ENCODE assay signal across 13 cellular contexts in genomic region chr5:251016-251415, GRCh38. TPM values are rescaled to one million over a fixed set of nuclear protein-coding genes. Genes with fewer than 3 reads are reported as not detected.
DNase-seq lines count a peak whose midpoint lies in the region; ATAC-seq and TF ChIP-seq lines count a peak whose summit lies in the region.
"Not testable (repeated sequence)": the region's sequence is repeated elsewhere in the genome, so short reads cannot be mapped to it uniquely, and the experiment has no call there.
"Had no signal": no experiment of that assay in that cellular context is flagged by ENCODE, and none has a peak within 500 bp of the region (broad histone marks: within the 10 kb centered on the region; RNA-seq: fewer than 3 reads in every experiment).

No MANE protein-coding gene starts in this region.

- H3K9me3 Mint-ChIP-seq in activated CD4-positive, alpha-beta memory T cell treated with anti-CD3 and anti-CD28 coated beads, Interleukin-2, amount 10 ng/mL, durations not matched to agents 7 days and 5 days: not testable (repeated sequence)

- H3K9ac ChIP-seq in BLaER1 treated with 17β-estradiol and CSF1 and Interleukin-3, amounts not matched to agents 10 nM and 100 nM: not testable (repeated sequence)
- H3K9ac ChIP-seq in Loucy (ENCODE audit: low read depth, low read length, poor library complexity, severe bottlenecking): peak overlapping the region; percentile 78

- intact Hi-C loops in Right ventricle myocardium inferior (cut with DNase I); mucosa of descending colon (cut with DNase I, micrococcal nuclease): not testable (repeated sequence)

- not testable (repeated sequence) for H3K4me3 Mint-ChIP-seq in activated CD4-positive, alpha-beta memory T cell treated with anti-CD3 and anti-CD28 coated beads, Interleukin-2, amount 10 ng/mL, durations not matched to agents 7 days and 5 days

- TF ChIP-seq CTCF in Loucy (conservative IDR thresholded peaks at IDR 0.05; ENCODE audit: low read length); RWPE2 (IDR thresholded peaks at IDR 0.05; ENCODE audit: poor library complexity, severe bottlenecking); mucosa of descending colon (IDR thresholded peaks at IDR 0.05): not testable (repeated sequence)

- H3K27ac Mint-ChIP-seq in activated CD4-positive, alpha-beta memory T cell treated with anti-CD3 and anti-CD28 coated beads, Interleukin-2, amount 10 ng/mL, durations not matched to agents 7 days and 5 days: peak overlapping the region; percentile 54

- not testable (repeated sequence) for H3K9me2 ChIP-seq in Loucy (replicated peaks; ENCODE audit: low read depth, low read length)

- CTCF ChIA-PET in activated CD4-positive, alpha-beta memory T cell treated with anti-CD3 and anti-CD28 coated beads, Interleukin-2, amount 10 ng/mL, durations not matched to agents 7 days and 5 days (lab: Charles Lee): not testable (repeated sequence)

- H3K36me3 ChIP-seq in BLaER1 treated with 17β-estradiol and CSF1 and Interleukin-3, amounts not matched to agents 10 nM and 100 nM: peaks cover 65 to 98% (median 88%) of the 10 kb centered on the region in 11 experiments
- H3K36me3 ChIP-seq in Loucy (ENCODE audit: insufficient read depth, low read length): peaks cover 64% of the 10 kb centered on the region
- H3K36me3 ChIP-seq in RWPE2 (ENCODE audit: low read depth): peaks cover 47% of the 10 kb centered on the region
- peaks cover 15% of the 10 kb centered on the region for H3K36me3 ChIP-seq in mucosa of descending colon (ENCODE audit: low read depth)

- peaks cover 5 to 26% (median 18%) of the 10 kb centered on the region in 10 experiments; a peak in 19 of 20 replicates for H3K4me1 ChIP-seq in BLaER1 treated with 17β-estradiol and CSF1 and Interleukin-3, amounts not matched to agents 10 nM and 100 nM
- peaks cover 54% of the 10 kb centered on the region for H3K4me1 ChIP-seq in Loucy (ENCODE audit: insufficient read depth, low read length, poor library complexity, severe bottlenecking)
- not testable (repeated sequence) for H3K4me1 ChIP-seq in RWPE2 (ENCODE audit: insufficient read depth, poor library complexity, severe bottlenecking); mucosa of descending colon (ENCODE audit: low read depth)

- H3F3A ChIP-seq in Loucy (ENCODE audit: low read depth): peaks cover 21% of the 10 kb centered on the region

- H3K79me2 ChIP-seq in Loucy (ENCODE audit: insufficient read depth, low read length): not testable (repeated sequence)

- not testable (repeated sequence) for H2AFZ ChIP-seq in Loucy (ENCODE audit: low read length)

- H3K4me2 ChIP-seq in BLaER1 treated with 17β-estradiol and CSF1 and Interleukin-3, amounts not matched to agents 10 nM and 100 nM: peak overlapping the region in 8 of 11 experiments; percentile 12 to 71 (median 48); a peak in 12 of 22 replicates
- peak overlapping the region; percentile 66 for H3K4me2 ChIP-seq in Loucy (ENCODE audit: low read depth, low read length, poor library complexity, severe bottlenecking)

- H3K27ac ChIP-seq in BLaER1 treated with 17β-estradiol and CSF1 and Interleukin-3, amounts not matched to agents 10 nM and 100 nM: 0 out of 22 replicates have a peak overlapping the region, but pooled peaks of 1 of the 11 experiments have one; percentile 65
- peak overlapping the region; percentile 97 for H3K27ac ChIP-seq in RWPE2 (ENCODE audit: poor library complexity, severe bottlenecking)

- POLR2A ChIA-PET in activated CD4-positive, alpha-beta memory T cell treated with anti-CD3 and anti-CD28 coated beads, Interleukin-2, amount 10 ng/mL, durations not matched to agents 7 days and 5 days (lab: Charles Lee): not testable (repeated sequence)

- not testable (repeated sequence) for H4K20me1 ChIP-seq in BLaER1 treated with 17β-estradiol and CSF1 and Interleukin-3, amounts not matched to agents 10 nM and 100 nM; Loucy (ENCODE audit: insufficient read depth, low read length, poor library complexity, severe bottlenecking)

- ATAC-seq in RWPE2 (ENCODE audit: low read depth): peak; percentile 30; the same call in 1 of the 3 replicates
- peak; percentile 28 for ATAC-seq in Right ventricle myocardium inferior
- ATAC-seq in mucosa of descending colon: peak; percentile 10

- DNase-seq in RWPE2 (ENCODE audit: low spot score); activated CD4-positive, alpha-beta memory T cell treated with anti-CD3 and anti-CD28 coated beads, Interleukin-2, amount 10 ng/mL, durations not matched to agents 7 days and 5 days; Right ventricle myocardium inferior (ENCODE audit: missing footprints); mucosa of descending colon: not testable (repeated sequence)

- not testable (repeated sequence) for H3K27me3 Mint-ChIP-seq in activated CD4-positive, alpha-beta memory T cell treated with anti-CD3 and anti-CD28 coated beads, Interleukin-2, amount 10 ng/mL, durations not matched to agents 7 days and 5 days

- H3K27me3 ChIP-seq in BLaER1 treated with 17β-estradiol and CSF1 and Interleukin-3, amounts not matched to agents 10 nM and 100 nM; Loucy (ENCODE audit: insufficient read depth, low read length, poor library complexity, severe bottlenecking); RWPE2 (ENCODE audit: insufficient read depth, poor library complexity, severe bottlenecking): not testable (repeated sequence)

- H3K4me3 ChIP-seq in BLaER1 treated with 17β-estradiol and CSF1 and Interleukin-3, amounts not matched to agents 10 nM and 100 nM; Loucy (ENCODE audit: low read length, poor library complexity, severe bottlenecking); RWPE2 (ENCODE audit: severe bottlenecking); mucosa of descending colon: not testable (repeated sequence)

- H3K36me3 Mint-ChIP-seq in activated CD4-positive, alpha-beta memory T cell treated with anti-CD3 and anti-CD28 coated beads, Interleukin-2, amount 10 ng/mL, durations not matched to agents 7 days and 5 days (ENCODE audit: low read depth): peaks cover 73% of the 10 kb centered on the region

- peaks cover 17 to 67% (median 51%) of the 10 kb centered on the region in 11 experiments for H3K9me3 ChIP-seq in BLaER1 treated with 17β-estradiol and CSF1 and Interleukin-3, amounts not matched to agents 10 nM and 100 nM (replicated peaks in 1 of 11)
- H3K9me3 ChIP-seq in Loucy (ENCODE audit: insufficient read depth, low read depth, low read length): peaks cover 26% of the 10 kb centered on the region; the same call in 1 of the 2 replicates
- not testable (repeated sequence) for H3K9me3 ChIP-seq in RWPE2 (ENCODE audit: severe bottlenecking); mucosa of descending colon

- peaks cover 18% of the 10 kb centered on the region for H3K4me1 Mint-ChIP-seq in activated CD4-positive, alpha-beta memory T cell treated with anti-CD3 and anti-CD28 coated beads, Interleukin-2, amount 10 ng/mL, durations not matched to agents 7 days and 5 days

RNA-seq across cellular contexts. Expression of gene PDCD6, which starts 20.4 kb away (rescaled TPM):
- 10 to 100 TPM; 85.3 to 90.4 TPM for total RNA-seq in activated CD4-positive, alpha-beta memory T cell treated with anti-CD3 and anti-CD28 coated beads, Interleukin-2, amount 10 ng/mL, durations not matched to agents 7 days and 5 days
- total RNA-seq in Right ventricle myocardium inferior: 34.4 TPM
- 100 to 1,000 TPM in 2 of 3 donors, 10 to 100 TPM in 1; 91.2 to 125 (median 122) TPM for total RNA-seq in mucosa of descending colon

RNA-seq across cellular contexts. Expression of gene SDHA, which starts 32.9 kb away (rescaled TPM):
- total RNA-seq in activated CD4-positive, alpha-beta memory T cell treated with anti-CD3 and anti-CD28 coated beads, Interleukin-2, amount 10 ng/mL, durations not matched to agents 7 days and 5 days: 100 to 1,000 TPM; 144 to 150 TPM
- 811 TPM for total RNA-seq in Right ventricle myocardium inferior
- total RNA-seq in mucosa of descending colon: 100 to 1,000 TPM; 223 to 322 (median 249) TPM

RNA-seq across cellular contexts. Expression of gene CCDC127, which starts 33.1 kb away (rescaled TPM):
- total RNA-seq in activated CD4-positive, alpha-beta memory T cell treated with anti-CD3 and anti-CD28 coated beads, Interleukin-2, amount 10 ng/mL, durations not matched to agents 7 days and 5 days: 1 to 10 TPM; 5.6 to 6.5 TPM
- total RNA-seq in Right ventricle myocardium inferior (9.4 TPM), mucosa of descending colon (1 to 10 TPM; 3.5 to 9.8 (median 4.7) TPM)

RNA-seq across cellular contexts. Expression of gene LRRC14B, which starts 59.7 kb away (rescaled TPM):
- not detected for total RNA-seq in activated CD4-positive, alpha-beta memory T cell treated with anti-CD3 and anti-CD28 coated beads, Interleukin-2, amount 10 ng/mL, durations not matched to agents 7 days and 5 days
- total RNA-seq in Right ventricle myocardium inferior (74.9 TPM), mucosa of descending colon (not detected)
- total RNA-seq: A172; CD8-positive, alpha-beta memory T cell; G401; H7; HFFc6; HT1080; IMR-90 had no signal
